In genomic region chr9:95092321-95093072, GRCh38 we compare ENCODE assay signal across 8 cellular contexts.
DNase-seq lines count a peak whose midpoint lies in the region; ATAC-seq, FAIRE-seq and TF ChIP-seq lines count a peak whose summit lies in the region.

No MANE protein-coding gene starts in this region.

- no peaks in the 10 kb centered on the region for H3K9me3 Mint-ChIP-seq in activated CD4-positive, alpha-beta memory T cell treated with anti-CD3 and anti-CD28 coated beads, Interleukin-2, amount 10 ng/mL, durations not matched to agents 7 days and 5 days
- no peaks in the 10 kb centered on the region for H3K9me3 Mint-ChIP-seq in activated CD4-positive, alpha-beta memory T cell treated with anti-CD3 and anti-CD28 coated beads for 36 hours
- H3K9me3 Mint-ChIP-seq in MCF 10A (ENCODE audit: unreplicated experiment) = no peaks in the 10 kb centered on the region

- H3K4me3 Mint-ChIP-seq in activated CD4-positive, alpha-beta memory T cell treated with anti-CD3 and anti-CD28 coated beads, Interleukin-2, amount 10 ng/mL, durations not matched to agents 7 days and 5 days = no peak overlapping the region
- no peak overlapping the region for H3K4me3 Mint-ChIP-seq in activated CD4-positive, alpha-beta memory T cell treated with anti-CD3 and anti-CD28 coated beads for 36 hours
- H3K4me3 Mint-ChIP-seq in MCF 10A (ENCODE audit: unreplicated experiment) = no peak overlapping the region

- no peaks in the 10 kb centered on the region for H3K27me3 Mint-ChIP-seq in activated CD4-positive, alpha-beta memory T cell treated with anti-CD3 and anti-CD28 coated beads, Interleukin-2, amount 10 ng/mL, durations not matched to agents 7 days and 5 days
- no peaks in the 10 kb centered on the region for H3K27me3 Mint-ChIP-seq in activated CD4-positive, alpha-beta memory T cell treated with anti-CD3 and anti-CD28 coated beads for 36 hours
- H3K27me3 Mint-ChIP-seq in MCF 10A (ENCODE audit: insufficient read depth, unreplicated experiment) = no peaks in the 10 kb centered on the region

- H3K4me1 Mint-ChIP-seq in activated CD4-positive, alpha-beta memory T cell treated with anti-CD3 and anti-CD28 coated beads, Interleukin-2, amount 10 ng/mL, durations not matched to agents 7 days and 5 days = peaks cover 13% of the 10 kb centered on the region
- H3K4me1 Mint-ChIP-seq in activated CD4-positive, alpha-beta memory T cell treated with anti-CD3 and anti-CD28 coated beads for 36 hours (ENCODE audit: low read depth) = peaks cover 2% of the 10 kb centered on the region
- peaks cover 23% of the 10 kb centered on the region for H3K4me1 Mint-ChIP-seq in MCF 10A (ENCODE audit: insufficient read depth, unreplicated experiment)

- in situ Hi-C loops in HepG2 (cut with HindIII; ENCODE audit: extremely low pct_ligation_motif_present, low pct_unique_long_range_greater_than_20kb) = no loop called here
- in situ Hi-C loops in transverse colon (cut with MboI; ENCODE audit: low pct_ligation_motif_present in 1 of 4, low pct_unique_long_range_greater_than_20kb in 1 of 4, low sequenced_read_pairs in 3 of 4) = no loop called here

- DNase-seq in activated CD4-positive, alpha-beta memory T cell treated with anti-CD3 and anti-CD28 coated beads, Interleukin-2, amount 10 ng/mL, durations not matched to agents 7 days and 5 days = peak; percentile 20
- DNase-seq in activated CD4-positive, alpha-beta memory T cell treated with anti-CD3 and anti-CD28 coated beads for 36 hours = no peak
- DNase-seq in MCF 10A (ENCODE audit: unreplicated experiment) (peak; percentile 35), HepG2 (ENCODE audit: low spot score) (no peak), transverse colon (peak; percentile 57), MM.1S (no peak)
- no peak for DNase-seq in effector memory CD4-positive, alpha-beta T cell

- H3K9me3 ChIP-seq in HepG2 (ENCODE audit: low read length) (no peaks in the 10 kb centered on the region), transverse colon (no peaks in the 10 kb centered on the region), MM.1S (replicated peaks; ENCODE audit: insufficient read depth, low read length) (no peaks in the 10 kb centered on the region)
- H3K9me3 ChIP-seq in effector memory CD4-positive, alpha-beta T cell (ENCODE audit: control insufficient read depth, low read length) = no peaks in the 10 kb centered on the region

- TF ChIP-seq CTCF in MCF 10A (IDR thresholded peaks at IDR 0.05; ENCODE audit: unreplicated experiment) = no peak
- TF ChIP-seq CTCF in HepG2 (CRISPR knock-in tag; IDR thresholded peaks at IDR 0.05) = no peak
- TF ChIP-seq CTCF in transverse colon (IDR thresholded peaks at IDR 0.05) = no peak
- no peak for TF ChIP-seq CTCF in MM.1S (IDR thresholded peaks at IDR 0.05; ENCODE audit: low read length)

- TF ChIP-seq EP300 in HepG2 (IDR thresholded peaks at IDR 0.05; ENCODE audit: low read depth in 2 of 2, low read length in 2 of 2) (no peak), HepG2 (CRISPR knock-in tag; IDR thresholded peaks at IDR 0.05; ENCODE audit: borderline replicate concordance) (no peak), transverse colon (IDR thresholded peaks at IDR 0.05; ENCODE audit: low read depth) (no peak)

- H3K79me2 ChIP-seq in HepG2 (ENCODE audit: insufficient read depth, low read length) (no peaks in the 10 kb centered on the region), MM.1S (ENCODE audit: low read length) (no peaks in the 10 kb centered on the region)

- H3K36me3 ChIP-seq in HepG2 (replicated peaks in 1 of 2; ENCODE audit: control insufficient read depth in 1 of 2, insufficient read depth in 2 of 2, low read length in 2 of 2) = peaks cover 6 to 13% of the 10 kb centered on the region in 2 experiments; a peak in 2 of 5 replicates
- no peaks in the 10 kb centered on the region for H3K36me3 ChIP-seq in transverse colon
- no peaks in the 10 kb centered on the region for H3K36me3 ChIP-seq in MM.1S (replicated peaks; ENCODE audit: insufficient read depth, low read length)
- H3K36me3 ChIP-seq in effector memory CD4-positive, alpha-beta T cell (ENCODE audit: control insufficient read depth, insufficient read depth, low read length) = no peaks in the 10 kb centered on the region

- no peak for FAIRE-seq in HepG2 (lab: Jason Lieb, UNC)

- no peak overlapping the region for H3K27ac ChIP-seq in HepG2 (ENCODE audit: extremely low read length, insufficient read depth, low read length)
- H3K27ac ChIP-seq in transverse colon = peak overlapping the region; percentile 83 to 92 (median 90)
- no peak overlapping the region for H3K27ac ChIP-seq in MM.1S (ENCODE audit: low read length)
- H3K27ac ChIP-seq in effector memory CD4-positive, alpha-beta T cell (ENCODE audit: insufficient read depth, low read length, poor library complexity, severe bottlenecking) = no peak overlapping the region

- CTCF ChIA-PET in activated CD4-positive, alpha-beta memory T cell treated with anti-CD3 and anti-CD28 coated beads, Interleukin-2, amount 10 ng/mL, durations not matched to agents 7 days and 5 days (lab: Charles Lee) = interaction anchor here (1.4 to 1.5 kb wide), 2 partner anchors 39 to 412 kb away, joined by 5 to 7 read pairs; no protein-coding TSS in a partner anchor
- CTCF ChIA-PET in activated CD4-positive, alpha-beta memory T cell treated with anti-CD3 and anti-CD28 coated beads for 36 hours (lab: Charles Lee) = interaction anchor here (1.5 to 1.7 kb wide), 2 partner anchors 35 to 39 kb away, joined by 4 read pairs; no protein-coding TSS in a partner anchor
- CTCF ChIA-PET in MCF 10A (lab: Yijun Ruan, JAX) = interaction anchor here (0.5 to 1.2 kb wide), 4 partner anchors 10 to 423 kb away, joined by 3 to 4 read pairs (median 3); no protein-coding TSS in a partner anchor
- CTCF ChIA-PET in HepG2 (lab: Yijun Ruan, JAX; ENCODE audit: low intra/inter-chr PET ratio, low total read pairs) = no interaction called here

- no peak overlapping the region for H3K27ac Mint-ChIP-seq in activated CD4-positive, alpha-beta memory T cell treated with anti-CD3 and anti-CD28 coated beads, Interleukin-2, amount 10 ng/mL, durations not matched to agents 7 days and 5 days
- H3K27ac Mint-ChIP-seq in activated CD4-positive, alpha-beta memory T cell treated with anti-CD3 and anti-CD28 coated beads for 36 hours = no peak overlapping the region
- peak overlapping the region; percentile 89 for H3K27ac Mint-ChIP-seq in MCF 10A (ENCODE audit: low read depth, unreplicated experiment)

- POLR2A ChIA-PET in activated CD4-positive, alpha-beta memory T cell treated with anti-CD3 and anti-CD28 coated beads, Interleukin-2, amount 10 ng/mL, durations not matched to agents 7 days and 5 days (lab: Charles Lee) = no interaction called here
- POLR2A ChIA-PET in activated CD4-positive, alpha-beta memory T cell treated with anti-CD3 and anti-CD28 coated beads for 36 hours (lab: Charles Lee) = no interaction called here
- POLR2A ChIA-PET in MCF 10A (lab: Yijun Ruan, JAX) (interaction anchor here (0.7 to 2.4 kb wide), 7 partner anchors 10 to 309 kb away, joined by 3 to 5 read pairs (median 4); no protein-coding TSS in a partner anchor), HepG2 (lab: Yijun Ruan, JAX) (interaction anchor here (0.6 kb wide), 1 partner anchor 620 kb away, joined by 3 read pairs; no protein-coding TSS in a partner anchor)

- H3K9ac ChIP-seq in HepG2 (ENCODE audit: insufficient read depth, low read depth, low read length) (no peak overlapping the region), MM.1S (ENCODE audit: low read length) (no peak overlapping the region)

- H3K4me1 ChIP-seq in HepG2 (ENCODE audit: insufficient read depth, low read length) = peaks cover 18% of the 10 kb centered on the region
- peaks cover 30 to 77% (median 60%) of the 10 kb centered on the region in 4 donors for H3K4me1 ChIP-seq in transverse colon
- H3K4me1 ChIP-seq in MM.1S (ENCODE audit: low read length) = no peaks in the 10 kb centered on the region
- H3K4me1 ChIP-seq in effector memory CD4-positive, alpha-beta T cell (ENCODE audit: control insufficient read depth, insufficient read depth, low read length, poor library complexity, severe bottlenecking) = peaks cover 3% of the 10 kb centered on the region

- TF ChIP-seq POLR2A in HepG2 (IDR thresholded peaks at IDR 0.05; ENCODE audit: insufficient read depth in 1 of 2, low read depth in 2 of 2, low read length in 2 of 2) (no peak), transverse colon (IDR thresholded peaks at IDR 0.05) (peak; percentile 25)

- BruUV-seq in MCF 10A (replicated peaks; lab: Mats Ljungman, UMichigan) (no TSS peak), HepG2 (replicated peaks; lab: Mats Ljungman, UMichigan) (no TSS peak)

- no peak overlapping the region for H3K4me2 ChIP-seq in HepG2 (ENCODE audit: low read depth, low read length)
- H3K4me2 ChIP-seq in MM.1S (ENCODE audit: low read depth, low read length) = no peak overlapping the region

- H3K36me3 Mint-ChIP-seq in activated CD4-positive, alpha-beta memory T cell treated with anti-CD3 and anti-CD28 coated beads, Interleukin-2, amount 10 ng/mL, durations not matched to agents 7 days and 5 days (ENCODE audit: low read depth) = no peaks in the 10 kb centered on the region
- peaks cover 1% of the 10 kb centered on the region for H3K36me3 Mint-ChIP-seq in activated CD4-positive, alpha-beta memory T cell treated with anti-CD3 and anti-CD28 coated beads for 36 hours
- H3K36me3 Mint-ChIP-seq in MCF 10A (ENCODE audit: insufficient read depth, unreplicated experiment) = peaks cover 84% of the 10 kb centered on the region

- ATAC-seq in HepG2 (peak; percentile 3; the same call in 1 of the 3 replicates), HG03196 (IDR thresholded peaks at IDR 0.05; ENCODE audit: unreplicated experiment) (no peak)

- H3K4me3 ChIP-seq in HepG2 (replicated peaks in 1 of 3; ENCODE audit: insufficient read depth in 1 of 3, low read depth in 2 of 3, low read length in 3 of 3) = no peak overlapping the region
- no peak overlapping the region for H3K4me3 ChIP-seq in transverse colon
- no peak overlapping the region for H3K4me3 ChIP-seq in MM.1S (ENCODE audit: low read length)
- no peak overlapping the region for H3K4me3 ChIP-seq in effector memory CD4-positive, alpha-beta T cell (ENCODE audit: insufficient read depth, low read depth, low read length, poor library complexity, severe bottlenecking)

- H2AFZ ChIP-seq in HepG2 (ENCODE audit: low read length) (no peak overlapping the region), MM.1S (ENCODE audit: low read length) (no peak overlapping the region)

- H3K27me3 ChIP-seq in HepG2 (ENCODE audit: control insufficient read depth in 1 of 2, insufficient read depth in 2 of 2, low read length in 2 of 2) (no peaks in the 10 kb centered on the region), transverse colon (no peaks in the 10 kb centered on the region), MM.1S (replicated peaks; ENCODE audit: insufficient read depth, low read length) (no peaks in the 10 kb centered on the region)
- H3K27me3 ChIP-seq in effector memory CD4-positive, alpha-beta T cell (replicated peaks; ENCODE audit: control insufficient read depth, insufficient read depth, low read length, poor library complexity, severe bottlenecking) = no peaks in the 10 kb centered on the region

- TF ChIP-seq RAD21 in HepG2 (CRISPR knock-in tag; IDR thresholded peaks at IDR 0.05) = no peak

- H4K20me1 ChIP-seq in HepG2 (ENCODE audit: insufficient read depth, low read length) (peaks cover 3% of the 10 kb centered on the region; the same call in 1 of the 2 replicates), MM.1S (ENCODE audit: insufficient read depth, low read length) (no peaks in the 10 kb centered on the region)

- 96% methylated on average over 16 of the region's 18 CpGs for WGBS in HepG2 (ENCODE audit: low lambda C conversion rate)
- 27 to 28% methylated on average over 9 to 16 of the region's 18 CpGs for WGBS in transverse colon (ENCODE audit: low coverage in 1 of 2), 2 donors

- no peaks in the 10 kb centered on the region for H3K9me2 ChIP-seq in MM.1S (replicated peaks; ENCODE audit: insufficient read depth, low read length)

- intact Hi-C loops in activated CD4-positive, alpha-beta memory T cell treated with anti-CD3 and anti-CD28 coated beads for 36 hours (cut with micrococcal nuclease) = no loop called here
- intact Hi-C loops in MCF 10A (cut with micrococcal nuclease) (no loop called here), HepG2 (cut with micrococcal nuclease; ENCODE audit: unreplicated experiment) (no loop called here), transverse colon (cut with DNase I; ENCODE audit: low total_unique reads) (no loop called here)

- no peaks in the 10 kb centered on the region for H3F3A ChIP-seq in MM.1S (ENCODE audit: insufficient read depth, low read length)

Comparison
In these comparisons a context has a peak if more than half of its experiments do, and no peak if none do; other contexts are left out.
1. DNase-seq: peak in activated CD4-positive, alpha-beta memory T cell treated with anti-CD3 and anti-CD28 coated beads, Interleukin-2, amount 10 ng/mL, durations not matched to agents 7 days and 5 days (single experiment), MCF 10A (single experiment) and transverse colon (single experiment); none in activated CD4-positive, alpha-beta memory T cell treated with anti-CD3 and anti-CD28 coated beads for 36 hours (single experiment), HepG2 (single experiment), MM.1S (single experiment) and effector memory CD4-positive, alpha-beta T cell (0 of 3).
2. H3K27ac ChIP-seq: peak in transverse colon (4 of 4); none in HepG2 (single experiment), MM.1S (single experiment) and effector memory CD4-positive, alpha-beta T cell (single experiment).
3. POLR2A ChIA-PET loops: an anchor here in MCF 10A (0.7 to 2.4 kb wide) and HepG2 (0.6 kb wide); none called in activated CD4-positive, alpha-beta memory T cell treated with anti-CD3 and anti-CD28 coated beads, Interleukin-2, amount 10 ng/mL, durations not matched to agents 7 days and 5 days and activated CD4-positive, alpha-beta memory T cell treated with anti-CD3 and anti-CD28 coated beads for 36 hours.